ENCODE assay signal across 9 cellular contexts in genomic region chr2:25252291-25253152, GRCh38.
DNase-seq lines count a peak whose midpoint lies in the region; ATAC-seq and TF ChIP-seq lines count a peak whose summit lies in the region.
"Had no signal": no experiment of that assay in that cellular context is flagged by ENCODE, and none has a peak within 500 bp of the region (broad histone marks: within the 10 kb centered on the region; RNA-seq: fewer than 3 reads in every experiment).

No MANE protein-coding gene starts in this region.

- no peaks in the 10 kb centered on the region for H3K9me3 ChIP-seq in tibial nerve

- peak overlapping the region; percentile 56 to 67 (median 64) for H3K4me3 ChIP-seq in tibial nerve

- no peak for TF ChIP-seq EP300 in tibial nerve (IDR thresholded peaks at IDR 0.05)

- intact Hi-C loops in CD14-positive monocyte (cut with micrococcal nuclease) = no loop called here

- no peak for DNase-seq in CD14-positive monocyte (ENCODE audit: low spot score)
- DNase-seq in NCI-H510A (lab: John Stamatoyannopoulos, UW) = peak; percentile 86
- DNase-seq in activated T-cell treated with anti-CD3 and anti-CD28 coated beads, Interleukin-2, amount 50 U/mL, for 1 hour = peak; percentile 65
- DNase-seq in fibroblast of gingiva (ENCODE audit: low read depth) = peak; percentile 34
- DNase-seq in tibial nerve (ENCODE audit: low spot score in 2 of 2) = peak; percentile 32 to 54

- TF ChIP-seq CTCF in CD14-positive monocyte (IDR thresholded peaks at IDR 0.05) = no peak
- TF ChIP-seq CTCF in nephron (IDR thresholded peaks at IDR 0.05; ENCODE audit: unreplicated experiment in 3 of 3) = no peak
- no peak for TF ChIP-seq CTCF in tibial nerve (IDR thresholded peaks at IDR 0.05)

- H3K4me1 ChIP-seq in tibial nerve = peaks cover 0 to 37% (median 13%) of the 10 kb centered on the region in 4 donors

- no peak for TF ChIP-seq POLR2A in tibial nerve (IDR thresholded peaks at IDR 0.05)

- H3K27ac Mint-ChIP-seq in CD14-positive monocyte (no peak overlapping the region), nephron (peak overlapping the region; percentile 98 to 99 (median 99))

- ATAC-seq in GM21723 (IDR thresholded peaks at IDR 0.05; ENCODE audit: unreplicated experiment) (peak; percentile 58), GM19324 (IDR thresholded peaks at IDR 0.05; ENCODE audit: low FRiP score, unreplicated experiment) (no peak)

- H3K36me3 Mint-ChIP-seq in CD14-positive monocyte (peaks cover 34 to 43% of the 10 kb centered on the region in 2 donors), nephron (ENCODE audit: low read depth) (peaks cover 53% of the 10 kb centered on the region)

- peaks cover 0 to 32% (median 4%) of the 10 kb centered on the region in 3 donors for H3K36me3 ChIP-seq in tibial nerve

- peak overlapping the region; percentile 73 to 86 (median 78) for H3K27ac ChIP-seq in tibial nerve
- H3K27ac ChIP-seq: HL-60 had no signal

- H3K27me3 Mint-ChIP-seq in CD14-positive monocyte (ENCODE audit: low read depth in 3 of 3) (peaks cover 1 to 20% (median 11%) of the 10 kb centered on the region in 3 donors), nephron (ENCODE audit: low read depth) (no peaks in the 10 kb centered on the region)

- no peaks in the 10 kb centered on the region for H3K27me3 ChIP-seq in tibial nerve

- H3K4me3 Mint-ChIP-seq in CD14-positive monocyte = peak overlapping the region; percentile 60 to 69
- peak overlapping the region; percentile 89 to 95 (median 94) for H3K4me3 Mint-ChIP-seq in nephron

- H3K4me1 Mint-ChIP-seq in CD14-positive monocyte = peaks cover 16% of the 10 kb centered on the region
- H3K4me1 Mint-ChIP-seq in nephron = peaks cover 63% of the 10 kb centered on the region

- WGBS in tibial nerve, 2 donors = 10 to 11% methylated on average over 32 to 41 of the region's 62 CpGs

- H3K9me3 Mint-ChIP-seq in CD14-positive monocyte (peaks cover 0 to 2% (median 0%) of the 10 kb centered on the region in 7 donors), nephron (no peaks in the 10 kb centered on the region)

Comparison
In these comparisons a context has a peak if more than half of its experiments do, and no peak if none do; other contexts are left out.
1. H3K27ac Mint-ChIP-seq: peak in nephron (3 of 3); none in CD14-positive monocyte (0 of 7).